11 cellular contexts compared by ENCODE assay signal in the genomic region with DNA sequence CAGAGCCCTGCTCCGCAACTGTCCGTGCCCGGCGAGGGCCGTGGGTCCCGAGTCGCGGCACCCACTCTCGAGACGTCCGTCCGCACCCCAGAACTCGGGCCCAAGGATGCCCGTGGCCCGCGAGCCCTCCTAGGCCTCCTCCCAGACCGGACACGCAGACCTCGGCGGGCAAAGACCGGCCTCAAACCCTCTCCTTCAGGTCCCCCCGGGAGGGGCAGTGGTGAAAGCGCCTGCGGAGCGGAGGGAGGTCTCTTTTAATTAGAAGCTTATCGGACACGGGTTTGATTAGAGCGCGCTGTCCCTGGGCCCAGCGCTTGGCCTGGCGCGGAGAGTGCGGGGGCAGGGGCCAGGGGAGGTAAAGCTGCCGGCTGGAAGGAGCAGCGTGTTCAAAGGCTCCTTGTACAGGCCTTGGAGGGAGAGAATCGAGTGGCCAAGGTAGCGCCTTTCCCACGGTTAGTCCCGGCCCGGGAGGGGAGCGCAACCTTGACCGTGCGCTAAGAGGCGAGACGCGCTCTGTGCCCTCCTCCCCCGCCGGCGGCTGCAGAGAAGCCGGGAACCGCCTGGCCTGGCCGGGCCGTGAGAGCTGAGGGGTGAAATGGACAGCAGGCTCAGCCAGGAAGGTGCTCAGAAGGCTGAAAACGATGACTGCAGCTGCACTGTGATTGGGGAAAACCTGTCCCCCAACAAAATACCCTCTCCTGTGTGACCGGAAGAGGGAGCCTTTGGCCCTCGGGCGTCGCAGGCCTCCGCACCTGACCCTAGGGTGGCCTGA. TPM values are rescaled to one million over a fixed set of nuclear protein-coding genes. Genes with fewer than 3 reads are reported as not detected.
DNase-seq lines count a peak whose midpoint lies in the region; TF ChIP-seq lines count a peak whose summit lies in the region.
"Had no signal": no experiment of that assay in that cellular context is flagged by ENCODE, and none has a peak within 500 bp of the region (broad histone marks: within the 10 kb centered on the region; RNA-seq: fewer than 3 reads in every experiment).

No MANE protein-coding gene starts in this region.

- intact Hi-C loops in transverse colon (cut with DNase I; ENCODE audit: low total_unique reads) = no loop called here

- H3K18ac ChIP-seq in trophoblast cell (ENCODE audit: low read length) = no peak overlapping the region

- H3K4me1 ChIP-seq in trophoblast cell (ENCODE audit: control insufficient read depth in 1 of 2, insufficient read depth in 2 of 2, low read length in 2 of 2) (peaks cover 28 to 29% of the 10 kb centered on the region in 2 experiments), transverse colon (peaks cover 0 to 37% (median 20%) of the 10 kb centered on the region in 4 donors)

- H4K8ac ChIP-seq in trophoblast cell (ENCODE audit: low read depth, low read length) = peak overlapping the region; percentile 44

- H3K4me2 ChIP-seq in trophoblast cell (ENCODE audit: low read length) = peak overlapping the region; percentile 49

- TF ChIP-seq EP300 in transverse colon (IDR thresholded peaks at IDR 0.05; ENCODE audit: low read depth) = no peak

- no peak overlapping the region for H2BK12ac ChIP-seq in trophoblast cell (ENCODE audit: low read length)

- H3K27me3 ChIP-seq in trophoblast cell (ENCODE audit: insufficient read depth, low read length) = peaks cover 81% of the 10 kb centered on the region
- H3K27me3 ChIP-seq in transverse colon = peaks cover 100% of the 10 kb centered on the region

- no peak overlapping the region for H3K4ac ChIP-seq in trophoblast cell (ENCODE audit: low read depth, low read length)

- no peak for TF ChIP-seq POLR2A in transverse colon (IDR thresholded peaks at IDR 0.05)

- H3K36me3 ChIP-seq in trophoblast cell (ENCODE audit: control insufficient read depth in 1 of 2, insufficient read depth in 2 of 2, low read length in 2 of 2) (no peaks in the 10 kb centered on the region), transverse colon (no peaks in the 10 kb centered on the region)

- DNase-seq in GM13976 (ENCODE audit: low spot score) (peak; percentile 53), amniotic epithelial cell (ENCODE audit: low read depth) (peak; percentile 38), trophoblast cell (no peak), transverse colon (no peak)
- no peak for DNase-seq in activated CD4-positive, alpha-beta T cell treated with anti-CD3 and anti-CD28 coated beads, Interleukin-2, amount 50 U/mL, for 4 hours
- DNase-seq in activated effector memory CD4-positive, alpha-beta T cell treated with anti-CD3 and anti-CD28 coated beads, Interleukin-2, amount 50 U/mL, for 16 hours = no peak
- DNase-seq: activated CD4-positive, alpha-beta T cell treated with anti-CD3 and anti-CD28 coated beads for 48 hours; Calu3; NCI-H1092; NCI-H526 had no signal

- H3K4me3 ChIP-seq in iPS-11a (ENCODE audit: low read depth, low read length) (peak overlapping the region; percentile 8), trophoblast cell (ENCODE audit: low read depth, low read length) (no peak overlapping the region), transverse colon (no peak overlapping the region)

- H3K79me1 ChIP-seq in trophoblast cell (ENCODE audit: low read length) = peaks cover 3% of the 10 kb centered on the region

- H2BK5ac ChIP-seq in trophoblast cell (ENCODE audit: low read depth, low read length, poor library complexity) = no peak overlapping the region

- H2AK5ac ChIP-seq in trophoblast cell (ENCODE audit: low read length) = no peak overlapping the region

- H3K79me2 ChIP-seq in trophoblast cell (ENCODE audit: control insufficient read depth, insufficient read depth, low read length, poor library complexity) = peaks cover 2% of the 10 kb centered on the region

- H3K23ac ChIP-seq in trophoblast cell (ENCODE audit: low read length) = no peak overlapping the region

- H3K9ac ChIP-seq in trophoblast cell (ENCODE audit: low read length) = no peak overlapping the region

- no peak for TF ChIP-seq CTCF in GM13976 (IDR thresholded peaks at IDR 0.05; ENCODE audit: borderline replicate concordance, control extremely low read depth, extremely low read depth, insufficient read depth, missing control alignments)
- TF ChIP-seq CTCF in transverse colon (IDR thresholded peaks at IDR 0.05) = peak in 1 of 5 experiments; percentile 15

- no peak overlapping the region for H2AFZ ChIP-seq in trophoblast cell (ENCODE audit: insufficient read depth, low read length, poor library complexity)

- in situ Hi-C loops in GM13976 (cut with MboI; ENCODE audit: low sequenced_read_pairs, unreplicated experiment) (no loop called here), transverse colon (cut with MboI; ENCODE audit: low pct_ligation_motif_present in 1 of 4, low pct_unique_long_range_greater_than_20kb in 1 of 4, low sequenced_read_pairs in 3 of 4) (no loop called here)

- H4K91ac ChIP-seq in trophoblast cell (ENCODE audit: low read depth, low read length) = no peak overlapping the region

- WGBS in trophoblast cell (ENCODE audit: extremely low coverage, insufficient coverage, insufficient read length) = no CpG with 5 or more reads among the region's 59 CpGs
- WGBS in transverse colon (ENCODE audit: low coverage in 1 of 2), 2 donors = 40% methylated on average over 59 of the region's 59 CpGs; no CpG with 5 or more reads in 1 of the 2 donors

- H3K27ac ChIP-seq in trophoblast cell (ENCODE audit: low read depth, low read length) (no peak overlapping the region), transverse colon (no peak overlapping the region)

- H2BK120ac ChIP-seq in trophoblast cell (ENCODE audit: insufficient read depth, low read length, poor library complexity) = no peak overlapping the region

- H4K12ac ChIP-seq in trophoblast cell (ENCODE audit: low read depth, low read length) = no peak overlapping the region

- no peak overlapping the region for H3K14ac ChIP-seq in trophoblast cell (ENCODE audit: low read length)

- H3K9me3 ChIP-seq in trophoblast cell (ENCODE audit: insufficient read depth, low read depth, low read length) = peaks cover 6% of the 10 kb centered on the region
- H3K9me3 ChIP-seq in transverse colon = no peaks in the 10 kb centered on the region

RNA-seq across cellular contexts. Expression of a gene that starts 4.6 kb away (rescaled TPM):
- 1.1 and 1.3 TPM in 2 replicates for polyA plus RNA-seq in trophoblast cell (2013)
- total RNA-seq in transverse colon = 1 to 10 TPM in 1 of 4 donors, under 1 TPM in 2, not detected in 1; 0.55 to 3.0 (median 0.95) TPM
- total RNA-seq: Calu3 had no signal

Comparison
In these comparisons a context has a peak if more than half of its experiments do, and no peak if none do; other contexts are left out.
1. DNase-seq: peak in GM13976 (single experiment) and amniotic epithelial cell (single experiment); none in trophoblast cell (0 of 2), transverse colon (single experiment), activated CD4-positive, alpha-beta T cell treated with anti-CD3 and anti-CD28 coated beads, Interleukin-2, amount 50 U/mL, for 4 hours (0 of 2) and activated effector memory CD4-positive, alpha-beta T cell treated with anti-CD3 and anti-CD28 coated beads, Interleukin-2, amount 50 U/mL, for 16 hours (single experiment).